33 cellular contexts compared by ENCODE assay signal in genomic region chr18:71321319-71321718, GRCh38.
"Had no signal": no experiment of that assay in that cellular context is flagged by ENCODE, and none has a peak within 500 bp of the region (broad histone marks: within the 10 kb centered on the region; RNA-seq: fewer than 3 reads in every experiment).

No MANE protein-coding gene starts in this region.

- H3K36me3 Mint-ChIP-seq: activated CD4-positive, alpha-beta memory T cell treated with anti-CD3 and anti-CD28 coated beads for 36 hours; activated naive CD4-positive, alpha-beta T cell treated with anti-CD3 and anti-CD28 coated beads, Interleukin-2, amount 10 ng/mL, durations not matched to agents 7 days and 5 days; activated naive CD4-positive, alpha-beta T cell treated with anti-CD3 and anti-CD28 coated beads, Interleukin-2, amount 50 U/mL, for 24 hours; activated naive CD8-positive, alpha-beta T cell; activated naive CD8-positive, alpha-beta T cell treated with anti-CD3 and anti-CD28 coated beads, Interleukin-2, amount 10 ng/mL, durations not matched to agents 7 days and 5 days; brain had no signal

- H3K9me3 Mint-ChIP-seq: activated CD4-positive, alpha-beta memory T cell treated with anti-CD3 and anti-CD28 coated beads for 36 hours; activated CD4-positive, alpha-beta T cell treated with anti-CD3 and anti-CD28 coated beads, Interleukin-2, amount 10 ng/mL, durations not matched to agents 24 days and 14 days; activated CD8-positive, alpha-beta T cell treated with anti-CD3 and anti-CD28 coated beads for 36 hours; activated naive CD4-positive, alpha-beta T cell treated with anti-CD3 and anti-CD28 coated beads, Interleukin-2, amount 50 U/mL, for 24 hours; activated naive CD8-positive, alpha-beta T cell treated with anti-CD3 and anti-CD28 coated beads, Interleukin-2, amount 10 ng/mL, durations not matched to agents 7 days and 5 days; activated T-helper 1 cell treated with anti-CD3 and anti-CD28 coated beads, Interleukin-12 subunit alpha, Interleukin-12 subunit beta, Interleukin-2, Interleukin-4 antibody, amounts not matched to agents 30 ng/mL and 10 ng/mL and 1 ng/mL, durations not matched to agents 14 hours and 24 hours and 36 hours; activated T-helper 17 cell treated with anti-CD3 and anti-CD28 coated beads, Interleukin-2, amount 50 U/mL, for 72 hours had no signal

- H3K27ac ChIP-seq: ascending aorta, cardiac muscle cell, VCaP had no signal

- H3K4me3 ChIP-seq: ascending aorta, cardiac muscle cell had no signal

- H3K27me3 ChIP-seq: ascending aorta, cardiac muscle cell had no signal

- DNase-seq: activated B cell treated with CpG ODN at 0.5 μM for 24 hours; activated CD4-positive, alpha-beta memory T cell treated with anti-CD3 and anti-CD28 coated beads for 36 hours; activated CD4-positive, alpha-beta T cell treated with anti-CD3 and anti-CD28 coated beads for 4 hours; activated CD4-positive, alpha-beta T cell treated with anti-CD3 and anti-CD28 coated beads, Interleukin-2, amount 10 ng/mL, durations not matched to agents 24 days and 14 days; activated CD4-positive, alpha-beta T cell treated with anti-CD3 and anti-CD28 coated beads, Interleukin-2, amount 50 U/mL, for 1 hour; activated CD4-positive, alpha-beta T cell treated with anti-CD3 and anti-CD28 coated beads, Interleukin-2, amount 50 U/mL, for 4 hours; activated CD4-positive, CD25-positive, alpha-beta regulatory T cell treated with anti-CD3 and anti-CD28 coated beads, Interleukin-2, amount 50 U/mL, for 72 hours; activated CD8-positive, alpha-beta memory T cell treated with anti-CD3 and anti-CD28 coated beads, Interleukin-2, amount 50 U/mL, for 4 hours; activated CD8-positive, alpha-beta T cell treated with anti-CD3 and anti-CD28 coated beads for 36 hours; activated effector memory CD4-positive, alpha-beta T cell treated with anti-CD3 and anti-CD28 coated beads, Interleukin-2, amount 50 U/mL, for 16 hours; activated gamma-delta T cell treated with Interleukin-2 at 50 U/mL for 16 hours; activated naive CD4-positive, alpha-beta T cell; activated naive CD4-positive, alpha-beta T cell treated with anti-CD3 and anti-CD28 coated beads, Interleukin-2, amount 10 ng/mL, durations not matched to agents 7 days and 5 days; activated naive CD8-positive, alpha-beta T cell treated with anti-CD3 and anti-CD28 coated beads, Interleukin-2, amount 10 ng/mL, durations not matched to agents 7 days and 5 days; activated naive CD8-positive, alpha-beta T cell treated with anti-CD3 and anti-CD28 coated beads, Interleukin-2, amount 50 U/mL, for 24 hours; activated T-cell treated with anti-CD3 and anti-CD28 coated beads for 4 hours; activated T-cell treated with anti-CD3 and anti-CD28 coated beads, Interleukin-2, amount 50 U/mL, for 1 hour; activated T-cell treated with anti-CD3 and anti-CD28 coated beads, Interleukin-2, amount 50 U/mL, for 4 hours; activated T-cell treated with anti-CD3 and anti-CD28 coated beads, Interleukin-2, amount 50 U/mL, for 72 hours; amygdala; anterior cingulate cortex; caudate nucleus; cerebellar nuclear complex; T-helper 17 cell had no signal

- H3K4me3 Mint-ChIP-seq: activated B cell treated with CpG ODN at 0.5 μM for 24 hours; activated CD4-positive, alpha-beta memory T cell treated with anti-CD3 and anti-CD28 coated beads for 36 hours; activated CD4-positive, alpha-beta T cell treated with anti-CD3 and anti-CD28 coated beads, Interleukin-2, amount 10 ng/mL, durations not matched to agents 24 days and 14 days; activated CD8-positive, alpha-beta T cell treated with anti-CD3 and anti-CD28 coated beads for 36 hours; activated naive CD4-positive, alpha-beta T cell treated with anti-CD3 and anti-CD28 coated beads, Interleukin-2, amount 10 ng/mL, durations not matched to agents 7 days and 5 days; activated naive CD4-positive, alpha-beta T cell treated with anti-CD3 and anti-CD28 coated beads, Interleukin-2, amount 50 U/mL, for 24 hours; activated naive CD8-positive, alpha-beta T cell; activated naive CD8-positive, alpha-beta T cell treated with anti-CD3 and anti-CD28 coated beads, Interleukin-2, amount 10 ng/mL, durations not matched to agents 7 days and 5 days; activated naive CD8-positive, alpha-beta T cell treated with anti-CD3 and anti-CD28 coated beads, Interleukin-2, amount 50 U/mL, for 24 hours; activated T-cell treated with anti-CD3 and anti-CD28 coated beads, Interleukin-2, amount 50 U/mL, for 4 hours; activated T-cell treated with anti-CD3 and anti-CD28 coated beads, Interleukin-2, amount 50 U/mL, for 72 hours; activated T-helper 1 cell treated with anti-CD3 and anti-CD28 coated beads, Interleukin-12 subunit alpha, Interleukin-12 subunit beta, Interleukin-2, Interleukin-4 antibody, amounts not matched to agents 30 ng/mL and 10 ng/mL and 1 ng/mL, durations not matched to agents 14 hours and 24 hours and 36 hours; activated T-helper 17 cell treated with anti-CD3 and anti-CD28 coated beads, Interleukin-2, amount 50 U/mL, for 72 hours; brain; central memory CD8-positive, alpha-beta T cell; T-helper 17 cell had no signal

- H3K9me3 ChIP-seq: ascending aorta had no signal

- H3K4me1 ChIP-seq: ascending aorta had no signal

- H3K4me1 Mint-ChIP-seq: activated B cell treated with CpG ODN at 0.5 μM for 24 hours; activated CD4-positive, alpha-beta T cell treated with anti-CD3 and anti-CD28 coated beads, Interleukin-2, amount 10 ng/mL, durations not matched to agents 24 days and 14 days; activated naive CD4-positive, alpha-beta T cell treated with anti-CD3 and anti-CD28 coated beads, Interleukin-2, amount 10 ng/mL, durations not matched to agents 7 days and 5 days; activated naive CD4-positive, alpha-beta T cell treated with anti-CD3 and anti-CD28 coated beads, Interleukin-2, amount 50 U/mL, for 24 hours; activated naive CD8-positive, alpha-beta T cell treated with anti-CD3 and anti-CD28 coated beads, Interleukin-2, amount 10 ng/mL, durations not matched to agents 7 days and 5 days; activated naive CD8-positive, alpha-beta T cell treated with anti-CD3 and anti-CD28 coated beads, Interleukin-2, amount 50 U/mL, for 24 hours; activated T-helper 17 cell treated with anti-CD3 and anti-CD28 coated beads, Interleukin-2, amount 50 U/mL, for 72 hours; brain; central memory CD8-positive, alpha-beta T cell; T-helper 17 cell had no signal

- H3K27ac Mint-ChIP-seq: activated B cell treated with CpG ODN at 0.5 μM for 24 hours; activated CD4-positive, alpha-beta memory T cell treated with anti-CD3 and anti-CD28 coated beads for 36 hours; activated CD4-positive, alpha-beta T cell treated with anti-CD3 and anti-CD28 coated beads, Interleukin-2, amount 10 ng/mL, durations not matched to agents 24 days and 14 days; activated CD8-positive, alpha-beta T cell treated with anti-CD3 and anti-CD28 coated beads for 36 hours; activated naive CD4-positive, alpha-beta T cell treated with anti-CD3 and anti-CD28 coated beads, Interleukin-2, amount 10 ng/mL, durations not matched to agents 7 days and 5 days; activated naive CD4-positive, alpha-beta T cell treated with anti-CD3 and anti-CD28 coated beads, Interleukin-2, amount 50 U/mL, for 24 hours; activated naive CD8-positive, alpha-beta T cell; activated naive CD8-positive, alpha-beta T cell treated with anti-CD3 and anti-CD28 coated beads, Interleukin-2, amount 10 ng/mL, durations not matched to agents 7 days and 5 days; activated naive CD8-positive, alpha-beta T cell treated with anti-CD3 and anti-CD28 coated beads, Interleukin-2, amount 50 U/mL, for 24 hours; activated T-cell treated with anti-CD3 and anti-CD28 coated beads, Interleukin-2, amount 50 U/mL, for 72 hours; activated T-helper 1 cell treated with anti-CD3 and anti-CD28 coated beads, Interleukin-12 subunit alpha, Interleukin-12 subunit beta, Interleukin-2, Interleukin-4 antibody, amounts not matched to agents 30 ng/mL and 10 ng/mL and 1 ng/mL, durations not matched to agents 14 hours and 24 hours and 36 hours; activated T-helper 17 cell treated with anti-CD3 and anti-CD28 coated beads, Interleukin-2, amount 50 U/mL, for 72 hours; brain; T-helper 17 cell had no signal

- ATAC-seq: activated CD8-positive, alpha-beta T cell treated with anti-CD3 and anti-CD28 coated beads for 36 hours; activated naive CD8-positive, alpha-beta T cell treated with anti-CD3 and anti-CD28 coated beads, Interleukin-2, amount 50 U/mL, for 24 hours; activated T-cell treated with anti-CD3 and anti-CD28 coated beads, Interleukin-2, amount 50 U/mL, for 4 hours; activated T-cell treated with anti-CD3 and anti-CD28 coated beads, Interleukin-2, amount 50 U/mL, for 72 hours; activated T-helper 17 cell treated with anti-CD3 and anti-CD28 coated beads, Interleukin-2, amount 50 U/mL, for 72 hours; T-helper 17 cell had no signal

- H3K36me3 ChIP-seq: ascending aorta, cardiac muscle cell had no signal

- H3K27me3 Mint-ChIP-seq: activated B cell treated with CpG ODN at 0.5 μM for 24 hours; activated CD4-positive, alpha-beta memory T cell treated with anti-CD3 and anti-CD28 coated beads for 36 hours; activated CD4-positive, alpha-beta T cell treated with anti-CD3 and anti-CD28 coated beads, Interleukin-2, amount 10 ng/mL, durations not matched to agents 24 days and 14 days; activated CD8-positive, alpha-beta T cell treated with anti-CD3 and anti-CD28 coated beads for 36 hours; activated naive CD4-positive, alpha-beta T cell treated with anti-CD3 and anti-CD28 coated beads, Interleukin-2, amount 10 ng/mL, durations not matched to agents 7 days and 5 days; activated naive CD4-positive, alpha-beta T cell treated with anti-CD3 and anti-CD28 coated beads, Interleukin-2, amount 50 U/mL, for 24 hours; activated naive CD8-positive, alpha-beta T cell; activated naive CD8-positive, alpha-beta T cell treated with anti-CD3 and anti-CD28 coated beads, Interleukin-2, amount 10 ng/mL, durations not matched to agents 7 days and 5 days; activated naive CD8-positive, alpha-beta T cell treated with anti-CD3 and anti-CD28 coated beads, Interleukin-2, amount 50 U/mL, for 24 hours; activated T-helper 17 cell treated with anti-CD3 and anti-CD28 coated beads, Interleukin-2, amount 50 U/mL, for 72 hours; central memory CD8-positive, alpha-beta T cell; T-helper 17 cell had no signal
